ENCODE assay signal across 32 cellular contexts in the genomic region with DNA sequence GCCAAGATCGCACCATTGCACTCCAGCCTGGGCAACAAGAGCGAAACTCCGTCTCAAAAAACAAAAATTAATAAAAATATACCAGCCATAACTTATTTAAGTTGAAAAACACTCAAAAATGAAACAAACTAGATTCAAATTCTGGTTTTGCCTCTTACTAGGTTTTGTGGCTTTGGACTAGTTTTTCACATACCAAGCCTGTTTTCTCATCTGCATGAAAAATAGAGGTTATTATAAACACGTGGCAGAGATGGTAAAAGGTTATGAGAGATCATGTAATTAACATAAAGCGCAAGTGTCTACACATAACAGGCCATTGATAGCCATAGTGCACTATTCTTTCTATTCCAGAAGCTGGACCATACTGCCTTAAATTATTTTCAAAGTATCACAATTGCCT. TPM values are rescaled to one million over a fixed set of nuclear protein-coding genes. Genes with fewer than 3 reads are reported as not detected.
A peak's percentile ranks its signal among the peaks of the same experiment; 100 is the strongest.
DNase-seq lines count a peak whose midpoint lies in the region; ATAC-seq, FAIRE-seq and TF ChIP-seq lines count a peak whose summit lies in the region.
"Had no signal": no experiment of that assay in that cellular context is flagged by ENCODE, and none has a peak within 500 bp of the region (broad histone marks: within the 10 kb centered on the region; RNA-seq: fewer than 3 reads in every experiment).

No MANE protein-coding gene starts in this region.

- H3K27me3 Mint-ChIP-seq in astrocyte (ENCODE audit: low read depth, unreplicated experiment): no peaks in the 10 kb centered on the region
- peaks cover 15% of the 10 kb centered on the region for H3K27me3 Mint-ChIP-seq in CD4-positive, alpha-beta T cell

- dilution Hi-C loops in IMR-90 (cut with HindIII; ENCODE audit: low sequenced_read_pairs, unreplicated experiment): no loop called here

- H3K23ac ChIP-seq in IMR-90 (ENCODE audit: low read depth, low read length): peak overlapping the region; percentile 66

- H3K4me1 Mint-ChIP-seq in astrocyte (ENCODE audit: low read depth, unreplicated experiment): peaks cover 27% of the 10 kb centered on the region
- H3K4me1 Mint-ChIP-seq in CD4-positive, alpha-beta T cell (ENCODE audit: low read depth): no peaks in the 10 kb centered on the region
- H3K4me1 Mint-ChIP-seq: IgD-negative memory B cell; stimulated activated naive B cell treated with anti-CD40 and anti-IgM and Interleukin-4, amounts not matched to agents 10 μg/mL and 1 μg/mL and 100 μg/mL, for 72 hours had no signal

- peak overlapping the region; percentile 85; the same call in 1 of the 2 replicates for H3K56ac ChIP-seq in IMR-90 (ENCODE audit: extremely low read depth, insufficient read depth, low read length)

- H4K8ac ChIP-seq in IMR-90 (ENCODE audit: low read depth in 2 of 2, low read length in 2 of 2): peak overlapping the region; percentile 61 to 85

- FAIRE-seq in astrocyte (lab: Jason Lieb, UNC): peak; percentile 65
- FAIRE-seq: GM12892, islet of Langerhans had no signal

- H3K79me2 ChIP-seq in astrocyte (ENCODE audit: insufficient read depth, low read length) (no peaks in the 10 kb centered on the region), smooth muscle cell (ENCODE audit: low read depth) (no peaks in the 10 kb centered on the region)

- no peak for TF ChIP-seq RAD21 in IMR-90 (IDR thresholded peaks at IDR 0.05; ENCODE audit: low read length)

- TF ChIP-seq CTCF in IMR-90 (conservative IDR thresholded peaks at IDR 0.05; ENCODE audit: low read depth, low read length): no peak
- no peak for TF ChIP-seq CTCF in astrocyte (IDR thresholded peaks at IDR 0.05; ENCODE audit: insufficient read depth, low read depth, low read length)
- TF ChIP-seq CTCF in fibroblast of mammary gland (conservative IDR thresholded peaks at IDR 0.05; ENCODE audit: control insufficient read depth, insufficient read depth, low read depth, low read length): no peak
- TF ChIP-seq CTCF in smooth muscle cell (IDR thresholded peaks at IDR 0.05; ENCODE audit: borderline replicate concordance, insufficient read depth, poor library complexity, severe bottlenecking): no peak
- no peak for TF ChIP-seq CTCF in heart left ventricle (IDR thresholded peaks at IDR 0.05)
- TF ChIP-seq CTCF in CD4-positive, alpha-beta T cell (IDR thresholded peaks at IDR 0.05): no peak

- no peak overlapping the region for H3K9ac ChIP-seq in IMR-90 (ENCODE audit: low read depth, low read length)
- no peak overlapping the region for H3K9ac ChIP-seq in astrocyte (ENCODE audit: low read length)
- H3K9ac ChIP-seq in smooth muscle cell (ENCODE audit: low read depth): no peak overlapping the region

- H2BK20ac ChIP-seq in IMR-90 (ENCODE audit: low read depth, low read length): peak overlapping the region; percentile 86

- H3K4me3 Mint-ChIP-seq in astrocyte (ENCODE audit: unreplicated experiment): no peak overlapping the region
- no peak overlapping the region for H3K4me3 Mint-ChIP-seq in CD4-positive, alpha-beta T cell
- H3K4me3 Mint-ChIP-seq: activated CD8-positive, alpha-beta T cell treated with anti-CD3 and anti-CD28 coated beads, Interleukin-2, amount 10 ng/mL, durations not matched to agents 7 days and 5 days; CD4-positive, alpha-beta memory T cell; IgD-negative memory B cell; stimulated activated naive B cell treated with anti-CD40 and anti-IgM and Interleukin-4, amounts not matched to agents 10 μg/mL and 1 μg/mL and 100 μg/mL, for 72 hours had no signal

- CTCF ChIA-PET in IMR-90 (lab: Yijun Ruan, JAX): interaction anchor here (0.7 kb wide), 1 partner anchor 1106 kb away, joined by 4 read pairs; no protein-coding TSS in a partner anchor
- CTCF ChIA-PET in CD4-positive, alpha-beta T cell (lab: Charles Lee): no interaction called here

- H3F3A ChIP-seq in smooth muscle cell (ENCODE audit: low read depth): peaks cover 16% of the 10 kb centered on the region

- H3K4me3 ChIP-seq in IMR-90 (ENCODE audit: insufficient read depth, low read depth, low read length) (no peak overlapping the region), astrocyte (ENCODE audit: insufficient read depth, low read depth, low read length) (no peak overlapping the region), fibroblast of mammary gland (ENCODE audit: control insufficient read depth, low read depth, low read length) (no peak overlapping the region), smooth muscle cell (no peak overlapping the region), heart left ventricle (no peak overlapping the region)
- H3K4me3 ChIP-seq: ascending aorta, gastrocnemius medialis, left lung, Peyer's patch, prostate gland, SK-N-MC, thoracic aorta, uterus had no signal

- DNase-seq in IMR-90 (peak; percentile 49), astrocyte (ENCODE audit: low read depth) (peak; percentile 65), fibroblast of mammary gland (ENCODE audit: low read depth) (peak; percentile 62), smooth muscle cell (lab: John Stamatoyannopoulos, UW; ENCODE audit: unreplicated experiment) (no peak), heart left ventricle (no peak)
- no peak for DNase-seq in CD4-positive, alpha-beta T cell
- DNase-seq: activated CD4-positive, alpha-beta T cell treated with anti-CD3 and anti-CD28 coated beads for 1 hour; activated CD8-positive, alpha-beta T cell treated with anti-CD3 and anti-CD28 coated beads, Interleukin-2, amount 10 ng/mL, durations not matched to agents 7 days and 5 days; CD4-positive, alpha-beta memory T cell; gastrocnemius medialis; GOT3; left lung; mesendoderm; NCI-H1092 treated with DMSO at 0.1 percent for 48 hours; NCI-H187; NCI-H524 treated with DMSO at 0.1 percent for 48 hours; Peyer's patch; stimulated activated CD4-positive, alpha-beta T cell treated with anti-CD3 and anti-CD28 coated beads, Interleukin-15, amount 100 ng/mL, for 24 hours; stimulated activated naive B cell treated with anti-CD40 and anti-IgM and Interleukin-4, amounts not matched to agents 10 μg/mL and 1 μg/mL and 100 μg/mL, for 72 hours; uterus had no signal

- H3K4ac ChIP-seq in IMR-90 (ENCODE audit: low read depth, low read length): peak overlapping the region; percentile 27; the same call in 1 of the 2 replicates

- peaks cover 12% of the 10 kb centered on the region for H3K9me1 ChIP-seq in IMR-90 (ENCODE audit: insufficient read depth, low read length)

- BruUV-seq in IMR-90 (replicated peaks; lab: Mats Ljungman, UMichigan): no TSS peak

- H3K9me3 Mint-ChIP-seq in astrocyte (ENCODE audit: unreplicated experiment): no peaks in the 10 kb centered on the region
- no peaks in the 10 kb centered on the region for H3K9me3 Mint-ChIP-seq in CD4-positive, alpha-beta T cell
- H3K9me3 Mint-ChIP-seq: activated naive CD4-positive, alpha-beta T cell treated with anti-CD3 and anti-CD28 coated beads, Interleukin-2, amount 50 U/mL, for 72 hours; activated T-helper 2 cell treated with anti-CD3 and anti-CD28 coated beads, Interferon-gamma antibody, Interleukin-2, Interleukin-4, amounts not matched to agents 10 μg/mL and 5 μg/mL and 100 μg/mL, durations not matched to agents 14 hours and 24 hours and 36 hours; IgD-negative memory B cell; stimulated activated naive B cell treated with anti-CD40 and anti-IgM and Interleukin-4, amounts not matched to agents 10 μg/mL and 1 μg/mL and 100 μg/mL, for 72 hours had no signal

- H4K5ac ChIP-seq in IMR-90 (ENCODE audit: low read depth, low read length): peak overlapping the region; percentile 96; the same call in 1 of the 2 replicates

- peak overlapping the region; percentile 91; the same call in 1 of the 2 replicates for H4K91ac ChIP-seq in IMR-90 (ENCODE audit: insufficient read depth, low read depth, low read length)

- H3K79me1 ChIP-seq in IMR-90 (ENCODE audit: low read depth in 1 of 2, low read length in 2 of 2): no peaks in the 10 kb centered on the region

- no peak overlapping the region for H2AFZ ChIP-seq in IMR-90 (replicated peaks; ENCODE audit: low read length, poor library complexity)
- H2AFZ ChIP-seq in astrocyte (ENCODE audit: low read depth, low read length): no peak overlapping the region
- H2AFZ ChIP-seq in smooth muscle cell (ENCODE audit: low read depth): no peak overlapping the region

- H4K20me1 ChIP-seq in IMR-90 (ENCODE audit: insufficient read depth, low read length): no peaks in the 10 kb centered on the region
- H4K20me1 ChIP-seq in astrocyte (ENCODE audit: insufficient read depth, low read length): no peaks in the 10 kb centered on the region
- no peaks in the 10 kb centered on the region for H4K20me1 ChIP-seq in smooth muscle cell (ENCODE audit: low read depth)

- H3K14ac ChIP-seq in IMR-90 (replicated peaks; ENCODE audit: low read depth, low read length): 0 out of 2 replicates have a peak overlapping the region, but pooled peaks have one; percentile 30

- intact Hi-C loops in IMR-90 (cut with micrococcal nuclease): loop anchor here (5.0 kb wide), 1 partner anchor 275 kb away; a partner anchor contains a TSS
- intact Hi-C loops in heart left ventricle (cut with DNase I): no loop called here
- intact Hi-C loops in CD4-positive, alpha-beta T cell (cut with DNase I, micrococcal nuclease): no loop called here

- no peak overlapping the region for H3K27ac Mint-ChIP-seq in astrocyte (ENCODE audit: unreplicated experiment)
- no peak overlapping the region for H3K27ac Mint-ChIP-seq in CD4-positive, alpha-beta T cell
- H3K27ac Mint-ChIP-seq: activated CD8-positive, alpha-beta T cell treated with anti-CD3 and anti-CD28 coated beads, Interleukin-2, amount 10 ng/mL, durations not matched to agents 7 days and 5 days; activated naive CD4-positive, alpha-beta T cell treated with anti-CD3 and anti-CD28 coated beads, Interleukin-2, amount 50 U/mL, for 72 hours; activated T-helper 2 cell treated with anti-CD3 and anti-CD28 coated beads, Interferon-gamma antibody, Interleukin-2, Interleukin-4, amounts not matched to agents 10 μg/mL and 5 μg/mL and 100 μg/mL, durations not matched to agents 14 hours and 24 hours and 36 hours; CD4-positive, alpha-beta memory T cell; IgD-negative memory B cell; stimulated activated naive B cell treated with anti-CD40 and anti-IgM and Interleukin-4, amounts not matched to agents 10 μg/mL and 1 μg/mL and 100 μg/mL, for 72 hours had no signal

- POLR2A ChIA-PET in IMR-90 (lab: Charles Lee; ENCODE audit: unreplicated experiment): interaction anchor here (0.9 kb wide), 1 partner anchor 16 kb away, joined by 3 read pairs; no protein-coding TSS in a partner anchor
- POLR2A ChIA-PET in CD4-positive, alpha-beta T cell (lab: Charles Lee): no interaction called here

- in situ Hi-C loops in IMR-90 (cut with MboI; ENCODE audit: low sequenced_read_pairs): no loop called here

- H2BK120ac ChIP-seq in IMR-90 (ENCODE audit: low read depth, low read length): peak overlapping the region; percentile 88

- no peaks in the 10 kb centered on the region for H3K9me3 ChIP-seq in IMR-90 (ENCODE audit: control insufficient read depth, insufficient read depth, low read length)
- no peaks in the 10 kb centered on the region for H3K9me3 ChIP-seq in astrocyte (ENCODE audit: insufficient read depth, low read depth, low read length)
- no peaks in the 10 kb centered on the region for H3K9me3 ChIP-seq in smooth muscle cell (replicated peaks; ENCODE audit: low read depth)
- no peaks in the 10 kb centered on the region for H3K9me3 ChIP-seq in heart left ventricle
- H3K9me3 ChIP-seq in CD4-positive, alpha-beta T cell (ENCODE audit: control insufficient read depth, low read length): no peaks in the 10 kb centered on the region
- H3K9me3 ChIP-seq: ascending aorta, gastrocnemius medialis, left lung, Peyer's patch, prostate gland, thoracic aorta, uterus had no signal

- H3K27me3 ChIP-seq in IMR-90 (ENCODE audit: control insufficient read depth, insufficient read depth, low read length) (no peaks in the 10 kb centered on the region), astrocyte (ENCODE audit: insufficient read depth, low read length) (no peaks in the 10 kb centered on the region), smooth muscle cell (ENCODE audit: low read depth) (no peaks in the 10 kb centered on the region), heart left ventricle (peaks cover 0 to 3% (median 0%) of the 10 kb centered on the region in 9 donors)
- no peaks in the 10 kb centered on the region for H3K27me3 ChIP-seq in CD4-positive, alpha-beta T cell (ENCODE audit: control insufficient read depth, insufficient read depth, low read length)
- H3K27me3 ChIP-seq: ascending aorta, gastrocnemius medialis, left lung, Peyer's patch, uterus had no signal

- H3K18ac ChIP-seq in IMR-90 (ENCODE audit: low read depth, low read length): peak overlapping the region; percentile 98

- H3K4me2 ChIP-seq in IMR-90 (ENCODE audit: low read depth, low read length) (peak overlapping the region; percentile 24; the same call in 1 of the 2 replicates), astrocyte (ENCODE audit: low read length) (peak overlapping the region; percentile 70), smooth muscle cell (peak overlapping the region; percentile 32)

- TF ChIP-seq POLR2A in IMR-90 (IDR thresholded peaks at IDR 0.05; ENCODE audit: low read depth, low read length): no peak
- TF ChIP-seq POLR2A in heart left ventricle (IDR thresholded peaks at IDR 0.05): no peak

- H2BK5ac ChIP-seq in IMR-90 (ENCODE audit: low read depth, low read length, poor library complexity, severe bottlenecking): peak overlapping the region; percentile 98

- H2AK5ac ChIP-seq in IMR-90 (ENCODE audit: low read depth, low read length): no peak overlapping the region

- peak overlapping the region; percentile 58; the same call in 2 of the 3 replicates for H2BK15ac ChIP-seq in IMR-90 (ENCODE audit: low read depth, low read length)

- no CpG with 5 or more reads among the region's 5 CpGs for WGBS in IMR-90 (ENCODE audit: extremely low coverage in 2 of 2, insufficient read length in 1 of 2), 2 experiments
- WGBS in smooth muscle cell (ENCODE audit: low lambda C conversion rate): 82% methylated on average over 5 of the region's 5 CpGs
- WGBS in heart left ventricle, 4 donors: 92 to 95% (median 93%) methylated on average over 5 of the region's 5 CpGs

- H3K4me1 ChIP-seq in IMR-90 (ENCODE audit: control insufficient read depth, insufficient read depth, low read length) (peaks cover 18% of the 10 kb centered on the region), astrocyte (ENCODE audit: insufficient read depth, low read length) (peaks cover 32% of the 10 kb centered on the region), smooth muscle cell (ENCODE audit: low read depth) (no peaks in the 10 kb centered on the region), heart left ventricle (peaks cover 0 to 6% (median 0%) of the 10 kb centered on the region in 12 donors)
- H3K4me1 ChIP-seq: Peyer's patch, uterus had no signal

- ATAC-seq in IMR-90 (ENCODE audit: low read depth) (no peak), heart left ventricle (no peak), GM21529 (IDR thresholded peaks at IDR 0.05; ENCODE audit: unreplicated experiment) (no peak)
- no peak for ATAC-seq in CD4-positive, alpha-beta T cell (ENCODE audit: poor library complexity)
- ATAC-seq: activated CD8-positive, alpha-beta T cell treated with anti-CD3 and anti-CD28 coated beads, Interleukin-2, amount 10 ng/mL, durations not matched to agents 7 days and 5 days; activated naive CD4-positive, alpha-beta T cell treated with anti-CD3 and anti-CD28 coated beads, Interleukin-2, amount 50 U/mL, for 72 hours; gastrocnemius medialis; left lung; sciatic nerve; stimulated activated naive B cell treated with anti-CD40 and anti-IgM and Interleukin-4, amounts not matched to agents 10 μg/mL and 1 μg/mL and 100 μg/mL, for 72 hours had no signal

- H3K27ac ChIP-seq in IMR-90 (ENCODE audit: insufficient read depth, low read length): peak overlapping the region; percentile 10; the same call in 1 of the 2 replicates
- peak overlapping the region; percentile 82 for H3K27ac ChIP-seq in astrocyte (ENCODE audit: low read depth, low read length)
- H3K27ac ChIP-seq in smooth muscle cell (ENCODE audit: low read depth): peak overlapping the region; percentile 90
- H3K27ac ChIP-seq in heart left ventricle: no peak overlapping the region
- no peak overlapping the region for H3K27ac ChIP-seq in CD4-positive, alpha-beta T cell (ENCODE audit: low read depth, low read length)
- H3K27ac ChIP-seq: gastrocnemius medialis, Peyer's patch, prostate gland, SK-N-MC had no signal

- H3K36me3 Mint-ChIP-seq in astrocyte (ENCODE audit: low read depth, unreplicated experiment): no peaks in the 10 kb centered on the region
- no peaks in the 10 kb centered on the region for H3K36me3 Mint-ChIP-seq in CD4-positive, alpha-beta T cell (ENCODE audit: low read depth)
- H3K36me3 Mint-ChIP-seq: activated naive CD4-positive, alpha-beta T cell treated with anti-CD3 and anti-CD28 coated beads, Interleukin-2, amount 50 U/mL, for 72 hours; CD4-positive, alpha-beta memory T cell; IgD-negative memory B cell; stimulated activated naive B cell treated with anti-CD40 and anti-IgM and Interleukin-4, amounts not matched to agents 10 μg/mL and 1 μg/mL and 100 μg/mL, for 72 hours had no signal

- H3K36me3 ChIP-seq in IMR-90 (ENCODE audit: control insufficient read depth, insufficient read depth, low read length): no peaks in the 10 kb centered on the region
- H3K36me3 ChIP-seq in astrocyte (ENCODE audit: insufficient read depth, low read length): no peaks in the 10 kb centered on the region
- H3K36me3 ChIP-seq in smooth muscle cell (ENCODE audit: low read depth): no peaks in the 10 kb centered on the region
- H3K36me3 ChIP-seq in heart left ventricle: no peaks in the 10 kb centered on the region
- H3K36me3 ChIP-seq: ascending aorta, gastrocnemius medialis, left lung, Peyer's patch, prostate gland, thoracic aorta, uterus had no signal

- H2AK9ac ChIP-seq in IMR-90 (replicated peaks; ENCODE audit: low read depth, low read length, poor library complexity): no peak overlapping the region

RNA-seq across cellular contexts. Expression of a gene that starts 35.5 kb away (rescaled TPM):
- total RNA-seq in IMR-90 (2012; rRNA removed): under 0.01 and 0.18 TPM in 2 replicates
- polyA plus RNA-seq in IMR-90 (2012; rRNA removed): 0.19 and 0.31 TPM in 2 replicates
- not detected in 2 replicates for polyA plus RNA-seq in IMR-90 (2012; cell fraction: cytosol; rRNA removed)
- polyA plus RNA-seq in IMR-90 (2012; cell fraction: nucleus; rRNA removed; ENCODE audit: low replicate concordance): not detected in 2 replicates
- 0.23 TPM in 1 of 2 replicates, not detected in the other for total RNA-seq in astrocyte
- 0.58 TPM in 1 of 2 replicates, not detected in the other for total RNA-seq in smooth muscle cell
- polyA plus RNA-seq in smooth muscle cell: 0.34 and 1.2 TPM in 2 replicates
- 1 to 10 TPM in 2 of 9 donors, under 1 TPM in 1, not detected in 6; 0.19 to 1.5 (median 1.1) TPM for total RNA-seq in heart left ventricle
- polyA plus RNA-seq in heart left ventricle: not detected
- not detected for total RNA-seq in CD4-positive, alpha-beta T cell
- total RNA-seq: activated CD8-positive, alpha-beta T cell treated with anti-CD3 and anti-CD28 coated beads, Interleukin-2, amount 10 ng/mL, durations not matched to agents 7 days and 5 days; activated naive CD4-positive, alpha-beta T cell treated with anti-CD3 and anti-CD28 coated beads, Interleukin-2, amount 50 U/mL, for 72 hours; activated T-helper 2 cell treated with anti-CD3 and anti-CD28 coated beads, Interferon-gamma antibody, Interleukin-2, Interleukin-4, amounts not matched to agents 10 μg/mL and 5 μg/mL and 100 μg/mL, durations not matched to agents 14 hours and 24 hours and 36 hours; ascending aorta; CD4-positive, alpha-beta memory T cell; gastrocnemius medialis; Peyer's patch; sciatic nerve; T-helper 2 cell treated with Interferon-gamma antibody and Interleukin-4, amounts not matched to agents 100 ng/mL and 5 ng/mL, for 36 hours had no signal
- polyA plus RNA-seq: CD4-positive, alpha-beta memory T cell; IgD-negative memory B cell had no signal

Comparison
In these comparisons a context has a peak if more than half of its experiments do, and no peak if none do; other contexts are left out.
1. DNase-seq: peak in IMR-90 (single experiment), astrocyte (single experiment) and fibroblast of mammary gland (single experiment); none in smooth muscle cell (single experiment), heart left ventricle (0 of 5) and CD4-positive, alpha-beta T cell (0 of 10).
2. H3K27ac ChIP-seq: peak in IMR-90 (single experiment), astrocyte (single experiment) and smooth muscle cell (single experiment); none in heart left ventricle (0 of 12) and CD4-positive, alpha-beta T cell (single experiment).
3. Peak in every context shown above with its lines, with median percentiles within 50 percentile points of each other: H3K4me2 ChIP-seq.